ENCODE assay signal across 1 cellular context in the genomic region with DNA sequence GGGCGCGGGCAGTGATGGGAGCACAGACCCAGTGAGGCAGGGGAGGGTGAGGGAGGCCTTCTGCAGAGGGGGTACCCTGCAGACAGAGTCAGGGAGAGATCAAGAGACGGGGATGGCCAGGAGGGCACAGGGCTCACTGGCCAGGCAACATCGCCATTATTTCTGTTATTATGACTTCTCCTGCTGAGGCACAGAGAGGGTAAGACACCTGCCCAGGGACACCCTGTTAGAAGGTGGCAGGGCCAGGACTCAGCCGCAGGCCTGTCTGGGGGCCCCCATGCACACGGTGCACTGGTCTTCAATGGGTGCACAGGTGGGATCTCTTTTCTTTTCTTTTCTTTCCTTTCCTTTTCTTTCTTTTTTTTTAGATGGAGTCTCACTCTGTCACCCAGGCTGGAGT.
TF ChIP-seq lines count a peak whose summit lies in the region.

No MANE protein-coding gene starts in this region.

TF ChIP-seq in HepG2, 621 proteins besides CTCF, POLR2A, EP300 and RAD21:
- TF ChIP-seq PAX8 (CRISPR knock-in tag; IDR thresholded peaks at IDR 0.05; ENCODE audit: borderline replicate concordance): no peak
- peak; percentile 71; the same call in 1 of the 2 replicates for TF ChIP-seq ZNF768 (CRISPR knock-in tag; IDR thresholded peaks at IDR 0.05)
